In the genomic region with DNA sequence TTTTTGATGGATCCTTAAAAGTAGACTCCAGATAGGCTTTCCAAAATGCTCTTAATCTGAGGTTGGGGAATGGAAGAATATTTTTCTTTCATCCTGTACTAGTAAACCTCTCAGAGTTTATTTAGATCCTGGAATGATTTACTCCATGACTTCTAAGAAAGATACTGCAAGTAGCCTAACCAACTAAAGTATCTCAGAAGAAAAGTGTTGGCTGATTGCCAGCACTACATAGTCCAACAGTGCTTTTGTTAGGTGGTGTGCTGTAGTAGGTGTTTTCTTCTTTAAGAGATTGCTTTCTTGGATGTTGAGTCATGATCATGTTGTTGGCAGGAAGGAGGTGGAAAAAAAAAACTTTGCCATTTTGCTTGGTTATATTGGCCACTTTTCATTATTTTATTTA, we compare ENCODE assay signal across 8 cellular contexts.
DNase-seq lines count a peak whose midpoint lies in the region; ATAC-seq and TF ChIP-seq lines count a peak whose summit lies in the region.

No MANE protein-coding gene starts in this region.

- DNase-seq in EH (ENCODE audit: low read depth), result peak; percentile 49
- DNase-seq in NAMALWA (ENCODE audit: low spot score), result peak; percentile 31
- DNase-seq in chondrocyte (ENCODE audit: low spot score), result no peak
- DNase-seq in nephron progenitor cell, result no peak
- no peak for DNase-seq in NCI-H1417 treated with DMSO at 0.1 percent for 48 hours (lab: John Stamatoyannopoulos, UW)
- DNase-seq in T-helper 9 cell, result no peak

- H3K27me3 Mint-ChIP-seq in chondrocyte (ENCODE audit: low read depth) (no peaks in the 10 kb centered on the region), nephron progenitor cell (ENCODE audit: low read depth, poor library complexity) (no peaks in the 10 kb centered on the region)

- H3K36me3 Mint-ChIP-seq in chondrocyte (ENCODE audit: low read depth), result peaks cover under 1% of the 10 kb centered on the region
- peaks cover 2% of the 10 kb centered on the region for H3K36me3 Mint-ChIP-seq in nephron progenitor cell (ENCODE audit: low read depth)

- ATAC-seq in HG03378 (IDR thresholded peaks at IDR 0.05; ENCODE audit: unreplicated experiment), result no peak
- ATAC-seq in HG02840 (IDR thresholded peaks at IDR 0.05; ENCODE audit: low FRiP score, unreplicated experiment), result no peak

- H3K4me3 Mint-ChIP-seq in chondrocyte (ENCODE audit: unreplicated experiment) (no peak overlapping the region), nephron progenitor cell (no peak overlapping the region)

- TF ChIP-seq CTCF in chondrocyte (IDR thresholded peaks at IDR 0.05) (no peak), nephron progenitor cell (IDR thresholded peaks at IDR 0.05) (no peak)

- H3K9me3 Mint-ChIP-seq in chondrocyte (ENCODE audit: low read depth), result no peaks in the 10 kb centered on the region
- H3K9me3 Mint-ChIP-seq in nephron progenitor cell, result no peaks in the 10 kb centered on the region

- H3K27ac Mint-ChIP-seq in chondrocyte (ENCODE audit: unreplicated experiment) (peak overlapping the region; percentile 1), nephron progenitor cell (peak overlapping the region; percentile 8)

- peaks cover 94% of the 10 kb centered on the region for H3K4me1 Mint-ChIP-seq in chondrocyte (ENCODE audit: low read depth)
- peaks cover 90% of the 10 kb centered on the region for H3K4me1 Mint-ChIP-seq in nephron progenitor cell

Comparison
In these comparisons a context has a peak if more than half of its experiments do, and no peak if none do; other contexts are left out.
1. DNase-seq: peak in EH (single experiment) and NAMALWA (single experiment); none in chondrocyte (single experiment), nephron progenitor cell (single experiment), NCI-H1417 treated with DMSO at 0.1 percent for 48 hours (single experiment) and T-helper 9 cell (single experiment).